15 cellular contexts compared by ENCODE assay signal in the genomic region with DNA sequence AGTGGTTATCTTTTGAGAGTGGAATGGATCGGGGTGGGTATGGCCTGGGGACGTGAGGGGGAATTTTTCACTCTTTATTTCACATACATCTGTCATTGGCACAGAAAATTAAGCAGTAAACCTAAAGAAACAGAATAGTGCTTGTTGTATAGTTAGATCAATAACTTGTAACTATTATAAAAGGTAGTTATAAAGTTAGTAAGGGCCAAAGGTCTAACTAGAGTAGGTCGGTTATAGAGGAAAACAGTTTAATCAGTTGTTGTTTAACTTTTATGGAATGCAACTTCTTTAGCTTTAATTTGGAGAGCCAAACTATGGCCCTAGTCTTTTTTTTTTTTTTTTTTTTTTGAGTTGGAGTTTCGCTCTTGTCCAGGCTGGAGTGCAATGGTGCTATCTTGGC.
"Had no signal": no experiment of that assay in that cellular context is flagged by ENCODE, and none has a peak within 500 bp of the region (broad histone marks: within the 10 kb centered on the region; RNA-seq: fewer than 3 reads in every experiment).

No MANE protein-coding gene starts in this region.

- H3K27ac Mint-ChIP-seq: activated B cell treated with CpG ODN at 0.5 μM for 24 hours; activated CD4-positive, alpha-beta T cell treated with anti-CD3 and anti-CD28 coated beads, Interleukin-2, amount 10 ng/mL, durations not matched to agents 24 days and 14 days; activated CD8-positive, alpha-beta T cell treated with anti-CD3 and anti-CD28 coated beads, Interleukin-2, amount 10 ng/mL, durations not matched to agents 7 days and 5 days; activated naive CD4-positive, alpha-beta T cell treated with anti-CD3 and anti-CD28 coated beads, Interleukin-2, amount 50 U/mL, for 24 hours; mesothelial cell of epicardium; T-helper 17 cell had no signal

- H3K36me3 Mint-ChIP-seq: activated naive CD4-positive, alpha-beta T cell treated with anti-CD3 and anti-CD28 coated beads, Interleukin-2, amount 50 U/mL, for 24 hours; mesothelial cell of epicardium had no signal

- H3K27ac ChIP-seq: adrenal gland, esophagus squamous epithelium had no signal

- H3K27me3 Mint-ChIP-seq: activated B cell treated with CpG ODN at 0.5 μM for 24 hours; activated CD4-positive, alpha-beta T cell treated with anti-CD3 and anti-CD28 coated beads, Interleukin-2, amount 10 ng/mL, durations not matched to agents 24 days and 14 days; activated naive CD4-positive, alpha-beta T cell treated with anti-CD3 and anti-CD28 coated beads, Interleukin-2, amount 50 U/mL, for 24 hours; T-helper 17 cell had no signal

- H3K9me3 ChIP-seq: adrenal gland, esophagus squamous epithelium, pancreas had no signal

- H3K27me3 ChIP-seq: adrenal gland, cardiac muscle cell, esophagus squamous epithelium, pancreas had no signal

- DNase-seq: activated B cell treated with CpG ODN at 0.5 μM for 24 hours; activated CD4-positive, alpha-beta T cell treated with anti-CD3 and anti-CD28 coated beads, Interleukin-2, amount 10 ng/mL, durations not matched to agents 24 days and 14 days; activated CD8-positive, alpha-beta memory T cell treated with anti-CD3 and anti-CD28 coated beads, Interleukin-2, amount 50 U/mL, for 4 hours; activated CD8-positive, alpha-beta T cell treated with anti-CD3 and anti-CD28 coated beads, Interleukin-2, amount 10 ng/mL, durations not matched to agents 7 days and 5 days; activated effector memory CD4-positive, alpha-beta T cell treated with anti-CD3 and anti-CD28 coated beads, Interleukin-2, amount 50 U/mL, for 16 hours; activated T-cell treated with anti-CD3 and anti-CD28 coated beads, Interleukin-2, amount 50 U/mL, for 48 hours; esophagus squamous epithelium; pancreas; stimulated activated CD4-positive, alpha-beta T cell treated with anti-CD3 and anti-CD28 coated beads, Interleukin-4, amount 100 ng/mL, for 1 hour; stimulated activated naive CD4-positive, alpha-beta T cell; T-helper 17 cell had no signal

- H3K36me3 ChIP-seq: adrenal gland, cardiac muscle cell, esophagus squamous epithelium, pancreas had no signal

- H3K4me3 Mint-ChIP-seq: activated B cell treated with CpG ODN at 0.5 μM for 24 hours; activated CD4-positive, alpha-beta T cell treated with anti-CD3 and anti-CD28 coated beads, Interleukin-2, amount 10 ng/mL, durations not matched to agents 24 days and 14 days; activated CD8-positive, alpha-beta T cell treated with anti-CD3 and anti-CD28 coated beads, Interleukin-2, amount 10 ng/mL, durations not matched to agents 7 days and 5 days; activated naive CD4-positive, alpha-beta T cell treated with anti-CD3 and anti-CD28 coated beads, Interleukin-2, amount 50 U/mL, for 24 hours; mesothelial cell of epicardium; T-helper 17 cell had no signal

- ATAC-seq: activated CD8-positive, alpha-beta T cell treated with anti-CD3 and anti-CD28 coated beads, Interleukin-2, amount 10 ng/mL, durations not matched to agents 7 days and 5 days; T-helper 17 cell had no signal

- H3K9me3 Mint-ChIP-seq: activated B cell treated with CpG ODN at 0.5 μM for 24 hours; activated CD4-positive, alpha-beta T cell treated with anti-CD3 and anti-CD28 coated beads, Interleukin-2, amount 10 ng/mL, durations not matched to agents 24 days and 14 days; activated naive CD4-positive, alpha-beta T cell treated with anti-CD3 and anti-CD28 coated beads, Interleukin-2, amount 50 U/mL, for 24 hours; mesothelial cell of epicardium had no signal

- H3K4me3 ChIP-seq: adrenal gland, cardiac muscle cell, esophagus squamous epithelium, pancreas had no signal
